ENCODE assay signal across 19 cellular contexts in genomic region chr17:58822148-58823050, GRCh38.
A peak's percentile ranks its signal among the peaks of the same experiment; 100 is the strongest.
DNase-seq lines count a peak whose midpoint lies in the region; ATAC-seq and TF ChIP-seq lines count a peak whose summit lies in the region.
"Had no signal": no experiment of that assay in that cellular context is flagged by ENCODE, and none has a peak within 500 bp of the region (broad histone marks: within the 10 kb centered on the region; RNA-seq: fewer than 3 reads in every experiment).

No MANE protein-coding gene starts in this region.

- H3K9ac ChIP-seq in neural progenitor cell, result no peak overlapping the region

- no peak overlapping the region for H3K4me3 Mint-ChIP-seq in neural progenitor cell

- peak overlapping the region; percentile 36 for H3K4me3 ChIP-seq in WERI-Rb-1 (ENCODE audit: low read depth, low read length)
- no peak overlapping the region for H3K4me3 ChIP-seq in neural progenitor cell
- H3K4me3 ChIP-seq: body of pancreas, gastroesophageal sphincter, mucosa of descending colon, transverse colon had no signal

- H4K20me1 ChIP-seq in neural progenitor cell (ENCODE audit: low read depth), result no peaks in the 10 kb centered on the region

- H3K27ac ChIP-seq in WERI-Rb-1 (peak overlapping the region; percentile 85), neural progenitor cell (peak overlapping the region; percentile 7)
- H3K27ac ChIP-seq: body of pancreas, gastroesophageal sphincter, transverse colon had no signal

- no peak for ATAC-seq in GM18520 (IDR thresholded peaks at IDR 0.05; ENCODE audit: unreplicated experiment)
- ATAC-seq: body of pancreas, gastroesophageal sphincter, mucosa of descending colon had no signal

- H3K79me2 ChIP-seq in neural progenitor cell (ENCODE audit: low read depth), result no peaks in the 10 kb centered on the region

- peaks cover 14% of the 10 kb centered on the region for H3K4me1 Mint-ChIP-seq in neural progenitor cell

- DNase-seq in NCI-H1436 (lab: John Stamatoyannopoulos, UW) (peak; percentile 41), NCI-H1436 treated with DMSO at 0.1 percent for 48 hours (lab: John Stamatoyannopoulos, UW) (no peak), NCI-H1694 (lab: John Stamatoyannopoulos, UW) (peak; percentile 33), WERI-Rb-1 (peak; percentile 33), neural progenitor cell (ENCODE audit: low spot score) (no peak), islet precursor cell (no peak), OCI-M2 (lab: John Stamatoyannopoulos, UW; ENCODE audit: unreplicated experiment) (no peak)
- DNase-seq: ACHN; activated CD8-positive, alpha-beta memory T cell treated with anti-CD3 and anti-CD28 coated beads for 24 hours; activated gamma-delta T cell treated with Interleukin-2 at 50 U/mL for 16 hours; body of pancreas; COR-L47; effector memory CD4-positive, alpha-beta T cell; mucosa of descending colon; NCI-H2081 treated with DMSO at 0.1 percent for 48 hours; stimulated activated CD4-positive, alpha-beta T cell treated with anti-CD3 and anti-CD28 coated beads, Interleukin-1b, Interleukin-23, amount 100 ng/mL, for 48 hours; transverse colon had no signal

- TF ChIP-seq CTCF in WERI-Rb-1 (IDR thresholded peaks at IDR 0.05; ENCODE audit: low read depth, low read length) (no peak), neural progenitor cell (IDR thresholded peaks at IDR 0.05) (no peak)

- H3K4me1 ChIP-seq in neural progenitor cell, result peaks cover 12% of the 10 kb centered on the region
- H3K4me1 ChIP-seq: body of pancreas, gastroesophageal sphincter, transverse colon had no signal

- H3K27me3 Mint-ChIP-seq in neural progenitor cell (ENCODE audit: insufficient read depth, low read depth), result no peaks in the 10 kb centered on the region

- H2AFZ ChIP-seq in neural progenitor cell (replicated peaks), result no peak overlapping the region

- no peaks in the 10 kb centered on the region for H3F3A ChIP-seq in neural progenitor cell (ENCODE audit: low read depth)

- H3K9me3 ChIP-seq in WERI-Rb-1 (ENCODE audit: severe bottlenecking) (no peaks in the 10 kb centered on the region), neural progenitor cell (ENCODE audit: low read depth) (no peaks in the 10 kb centered on the region)
- H3K9me3 ChIP-seq: body of pancreas, gastroesophageal sphincter, mucosa of descending colon, transverse colon had no signal

- H3K36me3 Mint-ChIP-seq in neural progenitor cell, result no peaks in the 10 kb centered on the region

- H3K27ac Mint-ChIP-seq in neural progenitor cell, result peak overlapping the region; percentile 3

- H3K9me3 Mint-ChIP-seq in neural progenitor cell, result no peaks in the 10 kb centered on the region

- no peak overlapping the region for H3K4me2 ChIP-seq in neural progenitor cell

- H3K27me3 ChIP-seq in WERI-Rb-1 (ENCODE audit: insufficient read depth, low read depth, severe bottlenecking), result no peaks in the 10 kb centered on the region
- no peaks in the 10 kb centered on the region for H3K27me3 ChIP-seq in neural progenitor cell
- H3K27me3 ChIP-seq: body of pancreas, gastroesophageal sphincter, transverse colon had no signal

- H3K36me3 ChIP-seq in WERI-Rb-1 (no peaks in the 10 kb centered on the region), neural progenitor cell (no peaks in the 10 kb centered on the region)
- H3K36me3 ChIP-seq: gastroesophageal sphincter, transverse colon had no signal

Comparison
In these comparisons a context has a peak if more than half of its experiments do, and no peak if none do; other contexts are left out.
1. DNase-seq: peak in NCI-H1436 (single experiment), NCI-H1694 (single experiment) and WERI-Rb-1 (single experiment); none in NCI-H1436 treated with DMSO at 0.1 percent for 48 hours (single experiment), neural progenitor cell (single experiment), islet precursor cell (single experiment) and OCI-M2 (single experiment).